ENCODE assay signal across 9 cellular contexts in the genomic region with DNA sequence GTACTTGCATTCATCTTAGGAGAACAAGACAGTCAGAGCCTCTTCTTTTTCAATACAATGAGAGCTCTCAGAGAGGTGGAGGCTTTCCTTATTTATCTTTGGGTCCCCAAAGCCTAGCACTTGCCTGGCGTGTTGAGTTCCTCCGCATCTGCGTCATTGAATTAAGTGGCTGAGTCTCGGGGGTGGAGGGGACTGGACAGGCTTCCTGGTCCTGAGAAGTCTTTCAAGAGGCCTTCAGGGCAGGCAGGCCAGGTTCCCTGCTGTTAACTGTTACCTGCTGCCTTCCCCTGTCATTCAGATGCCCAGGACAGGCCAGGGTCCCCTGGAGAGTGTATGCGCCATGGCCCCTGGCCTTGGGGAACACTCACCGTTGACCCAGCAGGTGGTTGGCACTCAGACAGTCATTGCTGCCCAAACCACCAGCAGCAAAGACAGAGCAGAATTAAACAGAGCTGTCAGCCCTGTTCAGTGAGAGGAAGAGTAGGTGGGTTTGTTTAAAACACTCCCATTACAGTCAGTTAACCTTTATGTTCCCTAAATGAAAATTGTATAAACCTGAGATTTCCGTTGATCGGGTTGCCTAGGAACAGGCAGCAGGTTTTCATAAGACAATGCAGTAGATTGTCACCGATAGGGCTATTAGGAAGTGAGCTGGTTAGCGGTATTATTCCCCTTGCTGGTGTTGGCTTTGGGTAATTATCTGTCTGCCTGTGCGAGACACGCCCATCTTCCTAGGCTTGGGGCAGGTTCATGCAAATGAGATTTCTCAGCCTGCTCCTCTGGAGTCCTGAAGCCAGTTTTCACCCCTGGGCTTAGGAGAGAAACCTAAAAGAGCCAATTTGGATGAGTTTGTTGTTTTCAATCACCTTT.
DNase-seq lines count a peak whose midpoint lies in the region; ATAC-seq and TF ChIP-seq lines count a peak whose summit lies in the region.
"Had no signal": no experiment of that assay in that cellular context is flagged by ENCODE, and none has a peak within 500 bp of the region (broad histone marks: within the 10 kb centered on the region; RNA-seq: fewer than 3 reads in every experiment).

No MANE protein-coding gene starts in this region.

- H3K9me3 ChIP-seq in Karpas-422 (ENCODE audit: low read length) (no peaks in the 10 kb centered on the region), OCI-LY1 (ENCODE audit: low read length) (peaks cover 18% of the 10 kb centered on the region)

- H3K4me1 ChIP-seq in Karpas-422 (ENCODE audit: low read length) (peaks cover 77% of the 10 kb centered on the region), OCI-LY1 (ENCODE audit: insufficient read depth, low read length, severe bottlenecking) (peaks cover 38% of the 10 kb centered on the region)

- H2AFZ ChIP-seq in Karpas-422 (ENCODE audit: low read length) (no peak overlapping the region), OCI-LY1 (ENCODE audit: low read length) (no peak overlapping the region)

- H3K4me3 ChIP-seq in Karpas-422 (ENCODE audit: low read length) = peak overlapping the region; percentile 20; the same call in 1 of the 2 replicates
- no peak overlapping the region for H3K4me3 ChIP-seq in OCI-LY1 (ENCODE audit: low read depth, low read length, poor library complexity, severe bottlenecking)

- no peaks in the 10 kb centered on the region; the same call in 1 of the 2 replicates for H3F3A ChIP-seq in OCI-LY1 (ENCODE audit: insufficient read depth, low read length)

- no peak for ATAC-seq in HG02970 (IDR thresholded peaks at IDR 0.05; ENCODE audit: low FRiP score, unreplicated experiment)
- no peak for ATAC-seq in HG03520 (IDR thresholded peaks at IDR 0.05; ENCODE audit: unreplicated experiment)
- ATAC-seq in GM21619 (IDR thresholded peaks at IDR 0.05; ENCODE audit: unreplicated experiment) = no peak

- H3K79me2 ChIP-seq in Karpas-422 (ENCODE audit: low read length) (peaks cover 40% of the 10 kb centered on the region), OCI-LY1 (ENCODE audit: insufficient read depth, low read length) (no peaks in the 10 kb centered on the region)

- H3K27me3 ChIP-seq in Karpas-422 (ENCODE audit: low read length) = no peaks in the 10 kb centered on the region
- H3K27me3 ChIP-seq in OCI-LY1 (ENCODE audit: insufficient read depth, low read length) = no peaks in the 10 kb centered on the region

- H3K27ac ChIP-seq in Karpas-422 (ENCODE audit: low read length) = peak overlapping the region; percentile 87
- peak overlapping the region; percentile 83 for H3K27ac ChIP-seq in OCI-LY1 (ENCODE audit: low read depth, low read length, poor library complexity, severe bottlenecking)
- H3K27ac ChIP-seq: HL-60 had no signal

- H3K4me2 ChIP-seq in Karpas-422 (ENCODE audit: low read depth, low read length, poor library complexity, severe bottlenecking) (peak overlapping the region; percentile 41), OCI-LY1 (ENCODE audit: low read length) (peak overlapping the region; percentile 41; the same call in 1 of the 2 replicates)

- TF ChIP-seq CTCF in OCI-LY1 (IDR thresholded peaks at IDR 0.05; ENCODE audit: low read length) (no peak), GM10266 (IDR thresholded peaks at IDR 0.05; ENCODE audit: control insufficient read depth, insufficient read depth, low read depth, missing control alignments) (no peak)

- peak overlapping the region; percentile 19; the same call in 1 of the 2 replicates for H3K9ac ChIP-seq in Karpas-422 (ENCODE audit: low read length)
- H3K9ac ChIP-seq in OCI-LY1 (ENCODE audit: low read length) = peak overlapping the region; percentile 17; the same call in 1 of the 2 replicates

- DNase-seq in Caki2 (ENCODE audit: low read depth) (peak; percentile 45), Karpas-422 (peak; percentile 83), islet precursor cell (peak; percentile 87), GM10266 (ENCODE audit: extremely low spot score) (no peak)

- no peaks in the 10 kb centered on the region for H3K9me2 ChIP-seq in Karpas-422 (replicated peaks; ENCODE audit: insufficient read depth, low read length)
- H3K9me2 ChIP-seq in OCI-LY1 (ENCODE audit: low read depth, low read length) = no peaks in the 10 kb centered on the region

- H4K20me1 ChIP-seq in Karpas-422 (ENCODE audit: insufficient read depth, low read depth, low read length) (no peaks in the 10 kb centered on the region), OCI-LY1 (ENCODE audit: insufficient read depth, low read length) (no peaks in the 10 kb centered on the region)

- in situ Hi-C loops in Caki2 (cut with HindIII; ENCODE audit: low pct_unique_long_range_greater_than_20kb, low sequenced_read_pairs) = no loop called here

- peaks cover 11% of the 10 kb centered on the region; the same call in 1 of the 2 replicates for H3K36me3 ChIP-seq in Karpas-422 (ENCODE audit: insufficient read depth, low read length)
- peaks cover 56% of the 10 kb centered on the region for H3K36me3 ChIP-seq in OCI-LY1 (ENCODE audit: insufficient read depth, low read length)
